Comparison of ENCODE assay signal across 8 cellular contexts in the genomic region with DNA sequence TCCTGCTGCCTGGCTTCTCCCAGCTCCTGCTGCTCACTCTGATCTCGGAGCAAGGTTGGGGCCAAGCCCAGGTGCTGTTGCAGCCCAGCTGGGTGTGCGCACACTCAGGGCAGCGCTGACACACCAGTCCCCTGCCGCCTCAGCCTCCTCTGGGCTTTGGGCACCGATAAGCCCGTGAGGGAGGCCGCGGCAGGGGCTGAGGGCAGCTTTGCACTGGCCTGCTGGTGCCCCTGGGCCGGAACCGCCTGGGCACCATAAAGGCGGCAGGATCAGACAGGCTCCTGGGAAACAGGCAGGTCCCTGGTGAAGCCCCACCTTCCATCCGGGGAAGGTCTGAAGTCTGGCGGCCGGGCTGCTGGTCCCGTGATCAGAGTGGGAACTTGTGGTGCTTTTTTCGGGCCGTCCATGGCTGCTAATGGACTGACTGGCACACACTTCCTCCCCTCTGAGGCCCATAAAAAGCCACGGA. TPM values are rescaled to one million over a fixed set of nuclear protein-coding genes. Genes with fewer than 3 reads are reported as not detected.
DNase-seq lines count a peak whose midpoint lies in the region; ATAC-seq, FAIRE-seq and TF ChIP-seq lines count a peak whose summit lies in the region.

No MANE protein-coding gene starts in this region.

- SMC1A ChIA-PET in GM12878 (lab: Charles Lee; ENCODE audit: uncharacterized antibody, unreplicated experiment), result interaction anchor here (1.4 kb wide), 1 partner anchor 18 kb away, joined by 3 read pairs; no protein-coding TSS in a partner anchor

- 3% methylated on average over 18 of the region's 18 CpGs for WGBS in GM12878 (ENCODE audit: insufficient coverage, insufficient replicate concordance, low lambda C conversion rate, missing lambda C conversion rate)
- WGBS in lung, 2 donors, result 37 to 38% methylated on average over 18 of the region's 18 CpGs

- no peaks in the 10 kb centered on the region for H3K9me3 ChIP-seq in GM12878 (replicated peaks; ENCODE audit: control insufficient read depth, insufficient read depth, low read length)
- no peaks in the 10 kb centered on the region for H3K9me3 ChIP-seq in lung (ENCODE audit: control insufficient read depth in 2 of 2, insufficient read depth in 1 of 2, low read length in 1 of 2)
- H3K9me3 ChIP-seq in upper lobe of right lung, result no peaks in the 10 kb centered on the region
- H3K9me3 ChIP-seq in A673 (ENCODE audit: low read depth, low read length, poor library complexity, severe bottlenecking), result no peaks in the 10 kb centered on the region

- H3K36me3 Mint-ChIP-seq in activated CD4-positive, alpha-beta T cell treated with anti-CD3 and anti-CD28 coated beads, Interleukin-2, amount 10 ng/mL, durations not matched to agents 24 days and 14 days (ENCODE audit: low read depth), result peaks cover 1% of the 10 kb centered on the region

- no peaks in the 10 kb centered on the region for H3K36me3 ChIP-seq in GM12878 (ENCODE audit: control insufficient read depth in 2 of 2, insufficient read depth in 2 of 2, low read length in 1 of 2)
- H3K36me3 ChIP-seq in lung (ENCODE audit: control insufficient read depth in 2 of 2, insufficient read depth in 2 of 2, low read length in 2 of 2), result no peaks in the 10 kb centered on the region
- no peaks in the 10 kb centered on the region for H3K36me3 ChIP-seq in upper lobe of right lung
- no peaks in the 10 kb centered on the region for H3K36me3 ChIP-seq in A673 (ENCODE audit: insufficient read depth, low read length, poor library complexity, severe bottlenecking)

- no peak for TF ChIP-seq CTCF in GM12878 (IDR thresholded peaks at IDR 0.05 in 2 of 3, conservative IDR thresholded peaks at IDR 0.05 in 1 of 3; ENCODE audit: control insufficient read depth in 2 of 3, extremely low read depth in 1 of 3, insufficient read depth in 1 of 3, low read depth in 3 of 3, low read length in 3 of 3)
- TF ChIP-seq CTCF in lung (IDR thresholded peaks at IDR 0.05; ENCODE audit: control extremely low read depth, extremely low read depth), result no peak
- no peak for TF ChIP-seq CTCF in upper lobe of right lung (IDR thresholded peaks at IDR 0.05)
- no peak for TF ChIP-seq CTCF in A673 (conservative IDR thresholded peaks at IDR 0.05; ENCODE audit: low read depth, low read length)

- no peak for TF ChIP-seq EP300 in GM12878 (IDR thresholded peaks at IDR 0.05; ENCODE audit: borderline replicate concordance in 1 of 2, control insufficient read depth in 1 of 2, low read depth in 2 of 2, low read length in 2 of 2)

- no peaks in the 10 kb centered on the region for H4K20me1 ChIP-seq in GM12878 (ENCODE audit: control insufficient read depth, insufficient read depth)

- peaks cover 57% of the 10 kb centered on the region for H3K27me3 Mint-ChIP-seq in activated CD4-positive, alpha-beta T cell treated with anti-CD3 and anti-CD28 coated beads, Interleukin-2, amount 10 ng/mL, durations not matched to agents 24 days and 14 days

- no peak for FAIRE-seq in GM12878 (lab: Jason Lieb, UNC)

- intact Hi-C loops in activated CD4-positive, alpha-beta T cell treated with anti-CD3 and anti-CD28 coated beads, Interleukin-2, amount 10 ng/mL, durations not matched to agents 24 days and 14 days (cut with micrococcal nuclease), result no loop called here
- intact Hi-C loops in GM12878 (cut with micrococcal nuclease; ENCODE audit: unreplicated experiment), result no loop called here
- intact Hi-C loops in upper lobe of right lung (cut with DNase I), result no loop called here
- intact Hi-C loops in A673 (cut with micrococcal nuclease; ENCODE audit: unreplicated experiment), result loop anchor here (10.0 kb wide), 2 partner anchors 505 to 1285 kb away; no protein-coding TSS in a partner anchor

- H3K27me3 ChIP-seq in GM12878 (replicated peaks in 1 of 2; ENCODE audit: control insufficient read depth in 2 of 2, insufficient read depth in 2 of 2, low read length in 1 of 2) (peaks cover 0 to 7% of the 10 kb centered on the region in 2 experiments; a peak in 3 of 4 replicates), lung (ENCODE audit: control insufficient read depth, insufficient read depth) (no peaks in the 10 kb centered on the region), upper lobe of right lung (no peaks in the 10 kb centered on the region), A673 (replicated peaks; ENCODE audit: insufficient read depth, low read depth, low read length, poor library complexity) (no peaks in the 10 kb centered on the region)

- peak overlapping the region; percentile 50 for H3K4me3 Mint-ChIP-seq in activated CD4-positive, alpha-beta T cell treated with anti-CD3 and anti-CD28 coated beads, Interleukin-2, amount 10 ng/mL, durations not matched to agents 24 days and 14 days

- POLR2A ChIA-PET in GM12878 (lab: Charles Lee), result interaction anchor here (0.7 kb wide), 1 partner anchor 144 kb away, joined by 3 read pairs; no protein-coding TSS in a partner anchor
- POLR2A ChIA-PET in A673 (lab: Charles Lee; ENCODE audit: low non-redundant PET), result no interaction called here

- peak overlapping the region; percentile 36; the same call in 1 of the 2 replicates for H3K4me3 ChIP-seq in GM12878
- no peak overlapping the region for H3K4me3 ChIP-seq in lung
- H3K4me3 ChIP-seq in upper lobe of right lung, result peak overlapping the region; percentile 51
- no peak overlapping the region for H3K4me3 ChIP-seq in A673 (ENCODE audit: low read depth, low read length, poor library complexity, severe bottlenecking)

- RAD21 ChIA-PET in GM12878 (lab: Charles Lee; ENCODE audit: unreplicated experiment), result interaction anchor here (0.9 kb wide), 2 partner anchors 44 to 129 kb away, joined by 3 read pairs; no protein-coding TSS in a partner anchor

- H2AFZ ChIP-seq in GM12878 (ENCODE audit: control insufficient read depth, low read depth, low read length), result peak overlapping the region; percentile 65

- H3K27ac Mint-ChIP-seq in activated CD4-positive, alpha-beta T cell treated with anti-CD3 and anti-CD28 coated beads, Interleukin-2, amount 10 ng/mL, durations not matched to agents 24 days and 14 days, result no peak overlapping the region

- TF ChIP-seq RAD21 in GM12878 (IDR thresholded peaks at IDR 0.05; ENCODE audit: insufficient read depth, low read depth, low read length), result no peak

- no peaks in the 10 kb centered on the region for H3K79me2 ChIP-seq in GM12878 (ENCODE audit: control insufficient read depth, insufficient read depth, low read length)

- H3K9ac ChIP-seq in GM12878 (ENCODE audit: control insufficient read depth, insufficient read depth, low read length), result no peak overlapping the region

- no peak overlapping the region for H3K27ac ChIP-seq in GM12878 (ENCODE audit: control insufficient read depth, insufficient read depth)
- no peak overlapping the region for H3K27ac ChIP-seq in lung (ENCODE audit: low read depth in 1 of 2, low read length in 1 of 2)
- no peak overlapping the region for H3K27ac ChIP-seq in upper lobe of right lung
- H3K27ac ChIP-seq in A673 (ENCODE audit: low read depth, low read length, poor library complexity, severe bottlenecking), result no peak overlapping the region

- peak; percentile 69 for ATAC-seq in GM12878
- peak; percentile 73 for ATAC-seq in lung (ENCODE audit: insufficient read depth, low FRiP score)
- ATAC-seq in upper lobe of right lung, result peak; percentile 79
- no peak for ATAC-seq in HG03196 (IDR thresholded peaks at IDR 0.05; ENCODE audit: unreplicated experiment)

- H3K4me1 ChIP-seq in GM12878 (ENCODE audit: control insufficient read depth, insufficient read depth, low read length) (no peaks in the 10 kb centered on the region), lung (ENCODE audit: control insufficient read depth in 2 of 2, insufficient read depth in 2 of 2, low read length in 2 of 2) (peaks cover 0 to 3% of the 10 kb centered on the region in 2 donors), upper lobe of right lung (peaks cover 3% of the 10 kb centered on the region), A673 (ENCODE audit: insufficient read depth, low read length, poor library complexity, severe bottlenecking) (no peaks in the 10 kb centered on the region)

- peak overlapping the region; percentile 54 for H3K4me2 ChIP-seq in GM12878 (ENCODE audit: control insufficient read depth, insufficient read depth)

- DNase-seq in activated CD4-positive, alpha-beta T cell treated with anti-CD3 and anti-CD28 coated beads, Interleukin-2, amount 10 ng/mL, durations not matched to agents 24 days and 14 days, result no peak
- no peak for DNase-seq in activated CD4-positive, alpha-beta T cell treated with anti-CD3 and anti-CD28 coated beads for 48 hours
- DNase-seq in GM12878 (ENCODE audit: low read depth, low spot score) (no peak), lung (ENCODE audit: low spot score) (peak; percentile 51), upper lobe of right lung (peak; percentile 78), NCI-H1105 treated with DMSO at 0.1 percent for 48 hours (lab: John Stamatoyannopoulos, UW) (no peak), A673 (ENCODE audit: low spot score) (no peak)

- H3K4me1 Mint-ChIP-seq in activated CD4-positive, alpha-beta T cell treated with anti-CD3 and anti-CD28 coated beads, Interleukin-2, amount 10 ng/mL, durations not matched to agents 24 days and 14 days, result no peaks in the 10 kb centered on the region

- in situ Hi-C loops in GM12878 (cut with MboI), result loop anchor here (10.0 to 25.0 kb wide), 2 partner anchors 185 to 597 kb away; a partner anchor contains a TSS

- no peak for TF ChIP-seq POLR2A in GM12878 (IDR thresholded peaks at IDR 0.05; ENCODE audit: low read depth, low read length)

- BruUV-seq in GM12878 (replicated peaks; lab: Mats Ljungman, UMichigan) (no TSS peak), A673 (replicated peaks; lab: Mats Ljungman, UMichigan) (no TSS peak)

- no peaks in the 10 kb centered on the region for H3K9me3 Mint-ChIP-seq in activated CD4-positive, alpha-beta T cell treated with anti-CD3 and anti-CD28 coated beads, Interleukin-2, amount 10 ng/mL, durations not matched to agents 24 days and 14 days

- CTCF ChIA-PET in GM12878 (lab: Yijun Ruan, JAX) (interaction anchor here (0.7 to 8.9 kb wide), 5 partner anchors 53 to 304 kb away, joined by 3 to 105 read pairs (median 3); no protein-coding TSS in a partner anchor), A673 (lab: Charles Lee) (interaction anchor here (0.6 to 0.7 kb wide), 2 partner anchors 603 to 615 kb away, joined by 3 read pairs; no protein-coding TSS in a partner anchor)

RNA-seq across cellular contexts. Expression of a gene that starts 14.1 kb away (rescaled TPM):
- total RNA-seq in activated CD4-positive, alpha-beta T cell treated with anti-CD3 and anti-CD28 coated beads, Interleukin-2, amount 10 ng/mL, durations not matched to agents 24 days and 14 days, result 0.77 and 0.83 TPM in 2 replicates
- 0.08 and 0.12 TPM in 2 replicates for total RNA-seq in GM12878 (2013; cell fraction: nucleolus; rRNA removed)
- total RNA-seq in GM12878 (2014; rRNA removed), result 0.11 and 1.1 TPM in 2 replicates
- total RNA-seq in GM12878 (2014; rRNA removed; fragmentation: Illumina TruSeq; extraction: Trizol), result 0.09 and 0.18 TPM in 2 replicates
- total RNA-seq in GM12878 (2021), result 0.32 and 0.36 TPM in 2 replicates
- polyA plus RNA-seq in GM12878 (2011; ENCODE audit: low read depth), result 0.34 TPM
- polyA plus RNA-seq in GM12878 (2011; rRNA removed), result 0.07 and 0.23 TPM in 2 replicates
- 0.32 and 0.33 TPM in 2 replicates for polyA plus RNA-seq in GM12878 (2011; cell fraction: cytosol; rRNA removed)
- 0.61 and 1.1 TPM in 2 replicates for polyA plus RNA-seq in GM12878 (2011; cell fraction: nucleus; rRNA removed)
- polyA plus RNA-seq in GM12878 (2012), result 0.23 and 0.44 TPM in 2 replicates
- polyA plus RNA-seq in GM12878 (2014; fragmentation: Illumina TruSeq; extraction: Trizol), result 0.10 and 0.12 TPM in 2 replicates
- under 1 TPM; 0.29 to 0.35 TPM for polyA plus RNA-seq in GM12878 (2014; fragmentation: Nextera tagmentation; extraction: Ambion mirVana)
- polyA plus RNA-seq in GM12878 (2014; rRNA removed), result 0.10 and 0.33 TPM in 2 replicates
- polyA plus RNA-seq in GM12878 (2016; fragmentation: Nextera tagmentation; extraction: Ambion mirVana), result under 1 TPM; 0.19 to 0.67 TPM
- polyA minus RNA-seq in GM12878 (2011; rRNA and poly(A)+ RNA removed), result 0.05 and 0.44 TPM in 2 replicates
- not detected in 2 replicates for polyA minus RNA-seq in GM12878 (2011; cell fraction: cytosol; rRNA and poly(A)+ RNA removed)
- polyA minus RNA-seq in GM12878 (2011; cell fraction: nucleus; rRNA and poly(A)+ RNA removed), result 0.24 and 0.67 TPM in 2 replicates
- total RNA-seq in lung, result 1 to 10 TPM; 2.8 to 5.1 TPM
- polyA plus RNA-seq in lung, result 1 to 10 TPM in 1 of 2 donors, under 1 TPM in 1; 0.94 to 1.3 TPM
- total RNA-seq in upper lobe of right lung, result 1.4 TPM
- 1.7 and 1.9 TPM in 2 replicates for total RNA-seq in A673 (2021)

Comparison
In these comparisons a context has a peak if more than half of its experiments do, and no peak if none do; other contexts are left out.
1. DNase-seq: peak in lung (single experiment) and upper lobe of right lung (single experiment); none in activated CD4-positive, alpha-beta T cell treated with anti-CD3 and anti-CD28 coated beads, Interleukin-2, amount 10 ng/mL, durations not matched to agents 24 days and 14 days (single experiment), activated CD4-positive, alpha-beta T cell treated with anti-CD3 and anti-CD28 coated beads for 48 hours (single experiment), GM12878 (single experiment), NCI-H1105 treated with DMSO at 0.1 percent for 48 hours (single experiment) and A673 (single experiment).
2. H3K4me3 ChIP-seq: peak in GM12878 (single experiment) and upper lobe of right lung (single experiment); none in lung (single experiment) and A673 (single experiment).